In the genomic region with DNA sequence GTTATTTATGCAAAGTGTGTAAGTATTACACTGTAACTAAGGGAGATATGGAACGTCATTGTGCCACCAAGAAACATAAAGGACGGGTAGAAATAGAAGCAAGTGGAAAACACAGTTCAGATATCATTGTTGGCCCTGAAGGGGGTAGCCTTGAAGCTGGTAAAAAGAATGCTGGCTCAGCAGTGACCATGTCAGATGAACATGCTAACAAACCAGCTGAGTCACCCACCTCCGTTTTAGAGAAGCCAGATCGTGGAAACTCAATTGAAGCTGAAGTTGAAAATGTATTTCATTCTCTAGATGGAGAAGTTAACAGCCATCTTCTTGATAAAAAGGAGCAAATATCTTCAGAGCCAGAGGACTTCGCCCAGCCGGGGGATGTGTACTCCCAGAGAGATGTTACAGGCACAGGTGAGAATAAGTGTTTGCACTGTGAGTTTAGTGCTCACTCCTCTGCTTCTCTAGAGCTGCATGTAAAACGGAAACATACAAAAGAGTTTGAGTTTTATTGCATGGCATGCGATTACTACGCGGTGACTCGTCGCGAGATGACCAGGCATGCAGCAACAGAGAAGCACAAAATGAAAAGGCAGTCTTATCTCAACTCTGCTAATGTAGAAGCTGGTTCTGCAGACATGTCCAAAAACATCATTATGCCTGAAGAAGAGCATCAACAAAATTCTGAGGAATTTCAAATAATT, we compare ENCODE assay signal across 2 cellular contexts.
A peak's percentile ranks its signal among the peaks of the same experiment; 100 is the strongest.
TF ChIP-seq lines count a peak whose summit lies in the region.

No MANE protein-coding gene starts in this region.

TF ChIP-seq in HepG2, 621 proteins besides CTCF, POLR2A, EP300 and RAD21:
- TF ChIP-seq ZNF274 (CRISPR knock-in tag; IDR thresholded peaks at IDR 0.05) = no peak
- TF ChIP-seq, protein P1, sequence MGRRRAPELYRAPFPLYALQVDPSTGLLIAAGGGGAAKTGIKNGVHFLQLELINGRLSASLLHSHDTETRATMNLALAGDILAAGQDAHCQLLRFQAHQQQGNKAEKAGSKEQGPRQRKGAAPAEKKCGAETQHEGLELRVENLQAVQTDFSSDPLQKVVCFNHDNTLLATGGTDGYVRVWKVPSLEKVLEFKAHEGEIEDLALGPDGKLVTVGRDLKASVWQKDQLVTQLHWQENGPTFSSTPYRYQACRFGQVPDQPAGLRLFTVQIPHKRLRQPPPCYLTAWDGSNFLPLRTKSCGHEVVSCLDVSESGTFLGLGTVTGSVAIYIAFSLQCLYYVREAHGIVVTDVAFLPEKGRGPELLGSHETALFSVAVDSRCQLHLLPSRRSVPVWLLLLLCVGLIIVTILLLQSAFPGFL (CRISPR knock-in tag; IDR thresholded peaks at IDR 0.05) = no peak
- peak; percentile 46; the same call in 1 of the 2 replicates for TF ChIP-seq MAFF (IDR thresholded peaks at IDR 0.05; ENCODE audit: low read depth, low read length)
- peak; percentile 11; the same call in 1 of the 2 replicates for TF ChIP-seq NFE2L2 (IDR thresholded peaks at IDR 0.05; ENCODE audit: low read length)
- peak; percentile 59 to 68 for TF ChIP-seq MAFK (conservative IDR thresholded peaks at IDR 0.05 in 1 of 2, IDR thresholded peaks at IDR 0.05 in 1 of 2; ENCODE audit: low read length in 2 of 2)
- TF ChIP-seq DBP (CRISPR knock-in tag; IDR thresholded peaks at IDR 0.05; ENCODE audit: not compliant biosample characterization) = no peak
- no peak for TF ChIP-seq TAF1 (CRISPR knock-in tag; IDR thresholded peaks at IDR 0.05)
- TF ChIP-seq ZNF446 (CRISPR knock-in tag; IDR thresholded peaks at IDR 0.05) = no peak
- TF ChIP-seq, protein P2, sequence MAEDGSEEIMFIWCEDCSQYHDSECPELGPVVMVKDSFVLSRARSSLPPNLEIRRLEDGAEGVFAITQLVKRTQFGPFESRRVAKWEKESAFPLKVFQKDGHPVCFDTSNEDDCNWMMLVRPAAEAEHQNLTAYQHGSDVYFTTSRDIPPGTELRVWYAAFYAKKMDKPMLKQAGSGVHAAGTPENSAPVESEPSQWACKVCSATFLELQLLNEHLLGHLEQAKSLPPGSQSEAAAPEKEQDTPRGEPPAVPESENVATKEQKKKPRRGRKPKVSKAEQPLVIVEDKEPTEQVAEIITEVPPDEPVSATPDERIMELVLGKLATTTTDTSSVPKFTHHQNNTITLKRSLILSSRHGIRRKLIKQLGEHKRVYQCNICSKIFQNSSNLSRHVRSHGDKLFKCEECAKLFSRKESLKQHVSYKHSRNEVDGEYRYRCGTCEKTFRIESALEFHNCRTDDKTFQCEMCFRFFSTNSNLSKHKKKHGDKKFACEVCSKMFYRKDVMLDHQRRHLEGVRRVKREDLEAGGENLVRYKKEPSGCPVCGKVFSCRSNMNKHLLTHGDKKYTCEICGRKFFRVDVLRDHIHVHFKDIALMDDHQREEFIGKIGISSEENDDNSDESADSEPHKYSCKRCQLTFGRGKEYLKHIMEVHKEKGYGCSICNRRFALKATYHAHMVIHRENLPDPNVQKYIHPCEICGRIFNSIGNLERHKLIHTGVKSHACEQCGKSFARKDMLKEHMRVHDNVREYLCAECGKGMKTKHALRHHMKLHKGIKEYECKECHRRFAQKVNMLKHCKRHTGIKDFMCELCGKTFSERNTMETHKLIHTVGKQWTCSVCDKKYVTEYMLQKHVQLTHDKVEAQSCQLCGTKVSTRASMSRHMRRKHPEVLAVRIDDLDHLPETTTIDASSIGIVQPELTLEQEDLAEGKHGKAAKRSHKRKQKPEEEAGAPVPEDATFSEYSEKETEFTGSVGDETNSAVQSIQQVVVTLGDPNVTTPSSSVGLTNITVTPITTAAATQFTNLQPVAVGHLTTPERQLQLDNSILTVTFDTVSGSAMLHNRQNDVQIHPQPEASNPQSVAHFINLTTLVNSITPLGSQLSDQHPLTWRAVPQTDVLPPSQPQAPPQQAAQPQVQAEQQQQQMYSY (CRISPR knock-in tag; IDR thresholded peaks at IDR 0.05) = no peak
- TF ChIP-seq, protein P3, sequence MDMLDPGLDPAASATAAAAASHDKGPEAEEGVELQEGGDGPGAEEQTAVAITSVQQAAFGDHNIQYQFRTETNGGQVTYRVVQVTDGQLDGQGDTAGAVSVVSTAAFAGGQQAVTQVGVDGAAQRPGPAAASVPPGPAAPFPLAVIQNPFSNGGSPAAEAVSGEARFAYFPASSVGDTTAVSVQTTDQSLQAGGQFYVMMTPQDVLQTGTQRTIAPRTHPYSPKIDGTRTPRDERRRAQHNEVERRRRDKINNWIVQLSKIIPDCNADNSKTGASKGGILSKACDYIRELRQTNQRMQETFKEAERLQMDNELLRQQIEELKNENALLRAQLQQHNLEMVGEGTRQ (IDR thresholded peaks at IDR 0.05; ENCODE audit: low read depth, low read length) = no peak
- TF ChIP-seq, protein P3 (CRISPR knock-in tag; IDR thresholded peaks at IDR 0.05; ENCODE audit: borderline replicate concordance) = no peak

TF ChIP-seq in GM23338, 12 proteins besides CTCF, POLR2A, EP300 and RAD21:
- no peak for TF ChIP-seq JUNB (IDR thresholded peaks at IDR 0.05; ENCODE audit: unreplicated experiment)
- TF ChIP-seq CREB1 (CRISPR knock-in tag; IDR thresholded peaks at IDR 0.05; ENCODE audit: low read depth) = no peak
